8 cellular contexts compared by ENCODE assay signal in the genomic region with DNA sequence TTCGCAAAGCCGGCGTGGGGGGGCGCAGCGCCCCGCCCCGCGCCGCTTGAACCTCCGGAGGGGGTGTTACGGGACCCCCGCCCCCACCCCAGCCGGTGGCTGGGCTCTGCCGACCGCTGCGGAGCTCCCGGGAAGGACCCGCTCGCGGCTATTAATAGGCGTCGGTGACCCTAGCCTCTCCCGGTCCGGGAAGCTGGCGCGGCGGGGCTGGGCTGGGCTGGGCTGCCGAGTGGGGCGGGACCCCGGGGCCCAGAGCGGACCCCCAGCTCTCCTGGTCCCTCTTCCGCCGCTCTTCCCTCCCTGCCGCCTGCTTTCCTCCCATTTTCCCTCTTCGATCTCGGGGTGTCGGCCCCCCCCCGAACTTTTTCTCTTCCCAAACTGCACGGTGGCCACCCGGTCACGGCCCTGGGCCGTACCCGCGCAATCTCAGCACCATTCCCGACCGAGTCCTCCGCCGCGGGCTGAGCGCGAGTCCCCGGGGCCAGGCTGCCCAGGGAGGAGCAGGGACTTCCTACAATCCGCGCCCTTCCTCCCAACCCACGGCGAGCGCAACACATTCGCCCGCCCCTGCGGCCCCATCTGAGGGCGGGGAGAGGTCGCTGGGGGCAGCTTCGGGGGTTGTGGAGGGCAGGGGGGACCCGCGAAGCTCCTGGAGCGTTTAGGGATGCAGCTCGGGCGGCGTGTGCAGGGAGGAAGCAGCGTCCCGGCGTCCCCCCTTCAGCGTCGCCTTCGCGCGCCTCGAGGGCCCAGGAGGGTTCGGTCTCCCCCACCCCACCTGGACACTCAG. TPM values are rescaled to one million over a fixed set of nuclear protein-coding genes. Genes with fewer than 3 reads are reported as not detected.
DNase-seq lines count a peak whose midpoint lies in the region; ATAC-seq, FAIRE-seq and TF ChIP-seq lines count a peak whose summit lies in the region.

No MANE protein-coding gene starts in this region.

- no peak overlapping the region for H3K4me2 ChIP-seq in GM12878 (ENCODE audit: control insufficient read depth, insufficient read depth)

- no peaks in the 10 kb centered on the region for H3K36me3 ChIP-seq in GM12878 (ENCODE audit: control insufficient read depth in 2 of 2, insufficient read depth in 2 of 2, low read length in 1 of 2)
- no peaks in the 10 kb centered on the region for H3K36me3 ChIP-seq in thoracic aorta

- no peak overlapping the region for H3K4me3 ChIP-seq in GM12878
- peak overlapping the region; percentile 66 for H3K4me3 ChIP-seq in thoracic aorta

- H4K20me1 ChIP-seq in GM12878 (ENCODE audit: control insufficient read depth, insufficient read depth), result no peaks in the 10 kb centered on the region

- CTCF ChIA-PET in GM12878 (lab: Yijun Ruan, JAX), result no interaction called here
- CTCF ChIA-PET in HEK293T (lab: Yijun Ruan, JAX), result no interaction called here

- no peak overlapping the region for H3K27ac ChIP-seq in GM12878 (ENCODE audit: control insufficient read depth, insufficient read depth)
- H3K27ac ChIP-seq in thoracic aorta, result no peak overlapping the region

- RAD21 ChIA-PET in GM12878 (lab: Charles Lee; ENCODE audit: unreplicated experiment), result no interaction called here

- ATAC-seq in GM12878 (no peak), left colon (peak; percentile 39), thoracic aorta (ENCODE audit: insufficient number of reproducible peaks, low FRiP score, low read depth) (no peak)

- DNase-seq in NCI-H748 (lab: John Stamatoyannopoulos, UW; ENCODE audit: unreplicated experiment) (peak; percentile 47), NCI-H748 treated with DMSO at 0.1 percent for 48 hours (lab: John Stamatoyannopoulos, UW) (no peak), GM12878 (ENCODE audit: low read depth, low spot score) (no peak), left colon (no peak), thoracic aorta (ENCODE audit: low spot score) (no peak), HEK293T (ENCODE audit: extremely low spot score) (no peak), cerebellum (ENCODE audit: low spot score) (no peak), SKM-1 (lab: John Stamatoyannopoulos, UW; ENCODE audit: unreplicated experiment) (no peak)

- SMC1A ChIA-PET in GM12878 (lab: Charles Lee; ENCODE audit: uncharacterized antibody, unreplicated experiment), result no interaction called here

- no peak for TF ChIP-seq RAD21 in GM12878 (IDR thresholded peaks at IDR 0.05; ENCODE audit: insufficient read depth, low read depth, low read length)

- TF ChIP-seq CTCF in GM12878 (IDR thresholded peaks at IDR 0.05 in 2 of 3, conservative IDR thresholded peaks at IDR 0.05 in 1 of 3; ENCODE audit: control insufficient read depth in 2 of 3, extremely low read depth in 1 of 3, insufficient read depth in 1 of 3, low read depth in 3 of 3, low read length in 3 of 3) (no peak), thoracic aorta (IDR thresholded peaks at IDR 0.05) (no peak)

- H3K4me1 ChIP-seq in GM12878 (ENCODE audit: control insufficient read depth, insufficient read depth, low read length) (no peaks in the 10 kb centered on the region), thoracic aorta (ENCODE audit: control insufficient read depth in 1 of 2, low read depth in 2 of 2) (peaks cover 32 to 39% of the 10 kb centered on the region in 2 donors)

- no peak for FAIRE-seq in GM12878 (lab: Jason Lieb, UNC)

- H3K9me3 ChIP-seq in GM12878 (replicated peaks; ENCODE audit: control insufficient read depth, insufficient read depth, low read length) (no peaks in the 10 kb centered on the region), thoracic aorta (no peaks in the 10 kb centered on the region)

- no TSS peak for BruUV-seq in GM12878 (replicated peaks; lab: Mats Ljungman, UMichigan)

- in situ Hi-C loops in GM12878 (cut with MboI), result loop anchor here (10.0 kb wide), 1 partner anchor 548 kb away; no protein-coding TSS in a partner anchor

- intact Hi-C loops in GM12878 (cut with micrococcal nuclease; ENCODE audit: unreplicated experiment), result loop anchor here (5.0 kb wide), 1 partner anchor 540 kb away; no protein-coding TSS in a partner anchor
- intact Hi-C loops in left colon (cut with DNase I, micrococcal nuclease), result loop anchor here in 1 of 2 donors (10.0 kb wide), 1 partner anchor 548 kb away; no protein-coding TSS in a partner anchor

- H3K79me2 ChIP-seq in GM12878 (ENCODE audit: control insufficient read depth, insufficient read depth, low read length), result no peaks in the 10 kb centered on the region

- no peak for TF ChIP-seq EP300 in GM12878 (IDR thresholded peaks at IDR 0.05; ENCODE audit: borderline replicate concordance in 1 of 2, control insufficient read depth in 1 of 2, low read depth in 2 of 2, low read length in 2 of 2)

- H3K27me3 ChIP-seq in GM12878 (replicated peaks in 1 of 2; ENCODE audit: control insufficient read depth in 2 of 2, insufficient read depth in 2 of 2, low read length in 1 of 2) (peaks cover 1 to 6% of the 10 kb centered on the region in 2 experiments; a peak in 2 of 4 replicates), thoracic aorta (replicated peaks; ENCODE audit: insufficient read depth) (peaks cover 31% of the 10 kb centered on the region)

- H3K9ac ChIP-seq in GM12878 (ENCODE audit: control insufficient read depth, insufficient read depth, low read length), result no peak overlapping the region

- POLR2A ChIA-PET in GM12878 (lab: Charles Lee) (no interaction called here), HEK293T (lab: Yijun Ruan, JAX) (no interaction called here)

- no peak for TF ChIP-seq POLR2A in GM12878 (IDR thresholded peaks at IDR 0.05; ENCODE audit: low read depth, low read length)

- H2AFZ ChIP-seq in GM12878 (ENCODE audit: control insufficient read depth, low read depth, low read length), result no peak overlapping the region

- 4% methylated on average over 50 of the region's 79 CpGs for WGBS in GM12878 (ENCODE audit: insufficient coverage, insufficient replicate concordance, low lambda C conversion rate, missing lambda C conversion rate)

TF ChIP-seq in GM12878, 131 proteins besides CTCF, POLR2A, EP300 and RAD21:
- TF ChIP-seq SUZ12 (IDR thresholded peaks at IDR 0.05; ENCODE audit: unreplicated experiment), result peak; percentile 98
- no peak for TF ChIP-seq EED (IDR thresholded peaks at IDR 0.05; ENCODE audit: low read depth)
- TF ChIP-seq CHD2 (IDR thresholded peaks at IDR 0.05; ENCODE audit: borderline replicate concordance, low read depth, low read length), result no peak
- TF ChIP-seq LARP7 (IDR thresholded peaks at IDR 0.05), result no peak

TF ChIP-seq in HEK293T, 16 proteins besides CTCF, POLR2A, EP300 and RAD21:
- TF ChIP-seq LEF1 (IDR thresholded peaks at IDR 0.05; ENCODE audit: borderline replicate concordance) (no peak), TARDBP (IDR thresholded peaks at IDR 0.05) (no peak), BHLHE40 (IDR thresholded peaks at IDR 0.05; ENCODE audit: borderline replicate concordance) (no peak), HDGF (IDR thresholded peaks at IDR 0.05; ENCODE audit: borderline replicate concordance) (no peak), ARNT (IDR thresholded peaks at IDR 0.05) (no peak), FOXA1 (IDR thresholded peaks at IDR 0.05) (no peak), ZNF384 (IDR thresholded peaks at IDR 0.05) (no peak), FOXK2 (IDR thresholded peaks at IDR 0.05) (no peak), ELF4 (IDR thresholded peaks at IDR 0.05) (no peak), NFRKB (IDR thresholded peaks at IDR 0.05) (no peak), FOXM1 (IDR thresholded peaks at IDR 0.05; ENCODE audit: borderline replicate concordance) (no peak), L3MBTL2 (conservative IDR thresholded peaks at IDR 0.05) (no peak), SP1 (IDR thresholded peaks at IDR 0.05) (no peak), CTBP1 (IDR thresholded peaks at IDR 0.05; ENCODE audit: borderline replicate concordance) (no peak), SUZ12 (IDR thresholded peaks at IDR 0.05) (no peak)
- TF ChIP-seq, protein P1, sequence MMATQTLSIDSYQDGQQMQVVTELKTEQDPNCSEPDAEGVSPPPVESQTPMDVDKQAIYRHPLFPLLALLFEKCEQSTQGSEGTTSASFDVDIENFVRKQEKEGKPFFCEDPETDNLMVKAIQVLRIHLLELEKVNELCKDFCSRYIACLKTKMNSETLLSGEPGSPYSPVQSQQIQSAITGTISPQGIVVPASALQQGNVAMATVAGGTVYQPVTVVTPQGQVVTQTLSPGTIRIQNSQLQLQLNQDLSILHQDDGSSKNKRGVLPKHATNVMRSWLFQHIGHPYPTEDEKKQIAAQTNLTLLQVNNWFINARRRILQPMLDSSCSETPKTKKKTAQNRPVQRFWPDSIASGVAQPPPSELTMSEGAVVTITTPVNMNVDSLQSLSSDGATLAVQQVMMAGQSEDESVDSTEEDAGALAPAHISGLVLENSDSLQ (IDR thresholded peaks at IDR 0.05), result no peak

RNA-seq across cellular contexts. Expression of gene ELFN1, which starts 3.1 kb away (rescaled TPM):
- 0.15 TPM in 1 of 2 replicates, not detected in the other for total RNA-seq in GM12878 (2013; cell fraction: nucleolus; rRNA removed)
- not detected in 2 replicates for total RNA-seq in GM12878 (2014; rRNA removed)
- total RNA-seq in GM12878 (2014; rRNA removed; fragmentation: Illumina TruSeq; extraction: Trizol), result not detected in 2 replicates
- total RNA-seq in GM12878 (2021), result not detected in 2 replicates
- not detected for polyA plus RNA-seq in GM12878 (2011; ENCODE audit: low read depth)
- polyA plus RNA-seq in GM12878 (2011; rRNA removed), result 0.04 TPM in 1 of 2 replicates, not detected in the other
- polyA plus RNA-seq in GM12878 (2011; cell fraction: cytosol; rRNA removed), result 0.09 and 0.12 TPM in 2 replicates
- 0.03 and 0.12 TPM in 2 replicates for polyA plus RNA-seq in GM12878 (2011; cell fraction: nucleus; rRNA removed)
- polyA plus RNA-seq in GM12878 (2012), result 0.13 and 0.14 TPM in 2 replicates
- not detected in 2 replicates for polyA plus RNA-seq in GM12878 (2014; fragmentation: Illumina TruSeq; extraction: Trizol)
- not detected for polyA plus RNA-seq in GM12878 (2014; fragmentation: Nextera tagmentation; extraction: Ambion mirVana)
- 0.03 TPM in 1 of 2 replicates, not detected in the other for polyA plus RNA-seq in GM12878 (2014; rRNA removed)
- polyA plus RNA-seq in GM12878 (2016; fragmentation: Nextera tagmentation; extraction: Ambion mirVana), result not detected
- 0.15 and 0.22 TPM in 2 replicates for polyA minus RNA-seq in GM12878 (2011; rRNA and poly(A)+ RNA removed)
- polyA minus RNA-seq in GM12878 (2011; cell fraction: cytosol; rRNA and poly(A)+ RNA removed), result 0.40 TPM in 1 of 2 replicates, not detected in the other
- not detected in 2 replicates for polyA minus RNA-seq in GM12878 (2011; cell fraction: nucleus; rRNA and poly(A)+ RNA removed)
- under 1 TPM; 0.25 to 0.46 TPM for total RNA-seq in left colon
- under 1 TPM; 0.81 to 0.85 TPM for total RNA-seq in thoracic aorta
- total RNA-seq in cerebellum, result 6.5 TPM
